ENCODE assay signal across 16 cellular contexts in the genomic region with DNA sequence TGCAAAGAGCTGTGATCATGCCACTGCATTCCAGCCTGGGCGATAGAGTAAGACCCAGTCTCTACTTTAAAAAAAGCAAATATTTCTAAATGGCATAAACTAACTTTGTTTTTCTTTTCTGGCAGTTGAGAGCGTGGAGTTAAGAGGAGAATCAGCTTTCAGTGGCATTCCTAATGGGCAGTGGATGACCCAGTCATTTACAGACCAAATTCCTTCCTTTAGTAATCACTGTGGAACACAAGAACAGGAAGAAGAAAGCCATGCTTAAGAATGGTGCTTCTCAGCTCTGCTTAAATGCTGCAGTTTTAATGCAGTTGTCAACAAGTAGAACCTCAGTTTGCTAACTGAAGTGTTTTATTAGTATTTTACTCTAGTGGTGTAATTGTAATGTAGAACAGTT. TPM values are rescaled to one million over a fixed set of nuclear protein-coding genes. Genes with fewer than 3 reads are reported as not detected.
DNase-seq lines count a peak whose midpoint lies in the region; FAIRE-seq and TF ChIP-seq lines count a peak whose summit lies in the region.
"Had no signal": no experiment of that assay in that cellular context is flagged by ENCODE, and none has a peak within 500 bp of the region (broad histone marks: within the 10 kb centered on the region; RNA-seq: fewer than 3 reads in every experiment).

No MANE protein-coding gene starts in this region.

- BruUV-seq in A673 (replicated peaks; lab: Mats Ljungman, UMichigan): no TSS peak

- no peaks in the 10 kb centered on the region for H3K9me1 ChIP-seq in keratinocyte (ENCODE audit: control insufficient read depth, extremely low read depth, insufficient read depth, low read length)

- TF ChIP-seq CTCF in AG04449 (IDR thresholded peaks at IDR 0.05; ENCODE audit: insufficient read depth, low read length, missing control alignments): no peak
- no peak for TF ChIP-seq CTCF in astrocyte (IDR thresholded peaks at IDR 0.05; ENCODE audit: insufficient read depth, low read depth, low read length)
- no peak for TF ChIP-seq CTCF in keratinocyte (optimal IDR thresholded peaks at IDR 0.05 in 1 of 3, IDR thresholded peaks at IDR 0.05 in 1 of 3, conservative IDR thresholded peaks at IDR 0.05 in 1 of 3; ENCODE audit: extremely low read depth in 1 of 3, insufficient read depth in 2 of 3, low read length in 3 of 3)
- TF ChIP-seq CTCF in A673 (conservative IDR thresholded peaks at IDR 0.05; ENCODE audit: low read depth, low read length): no peak

- H3K27ac Mint-ChIP-seq in astrocyte (ENCODE audit: unreplicated experiment): peak overlapping the region; percentile 78

- no peaks in the 10 kb centered on the region for H3K27me3 Mint-ChIP-seq in astrocyte (ENCODE audit: low read depth, unreplicated experiment)

- H3K27ac ChIP-seq in astrocyte (ENCODE audit: low read depth, low read length) (no peak overlapping the region), keratinocyte (ENCODE audit: control insufficient read depth, insufficient read depth, low read length) (no peak overlapping the region), A673 (ENCODE audit: low read depth, low read length, poor library complexity, severe bottlenecking) (no peak overlapping the region)
- H3K27ac ChIP-seq: hepatocyte had no signal

- peaks cover 4% of the 10 kb centered on the region for H3K4me1 Mint-ChIP-seq in astrocyte (ENCODE audit: low read depth, unreplicated experiment)

- FAIRE-seq in GM19239 (lab: Jason Lieb, UNC) (peak; percentile 79), astrocyte (lab: Jason Lieb, UNC) (peak; percentile 70), keratinocyte (lab: Jason Lieb, UNC) (peak; percentile 74)

- dilution Hi-C loops in keratinocyte (cut with MboI; ENCODE audit: extremely low pct_ligation_motif_present, low sequenced_read_pairs): no loop called here

- H4K20me1 ChIP-seq in astrocyte (ENCODE audit: insufficient read depth, low read length) (no peaks in the 10 kb centered on the region), keratinocyte (ENCODE audit: control insufficient read depth, extremely low read depth, insufficient read depth, low read length) (no peaks in the 10 kb centered on the region)

- H3K27me3 ChIP-seq in astrocyte (ENCODE audit: insufficient read depth, low read length): no peaks in the 10 kb centered on the region
- no peaks in the 10 kb centered on the region for H3K27me3 ChIP-seq in keratinocyte (ENCODE audit: control insufficient read depth, extremely low read depth, insufficient read depth, low read length)
- H3K27me3 ChIP-seq in A673 (replicated peaks; ENCODE audit: insufficient read depth, low read depth, low read length, poor library complexity): no peaks in the 10 kb centered on the region
- H3K27me3 ChIP-seq: hepatocyte had no signal

- H3K4me3 Mint-ChIP-seq in astrocyte (ENCODE audit: unreplicated experiment): no peak overlapping the region

- no peak overlapping the region for H2AFZ ChIP-seq in astrocyte (ENCODE audit: low read depth, low read length)
- no peak overlapping the region for H2AFZ ChIP-seq in keratinocyte (ENCODE audit: control insufficient read depth, low read length)
- H2AFZ ChIP-seq: hepatocyte had no signal

- no peaks in the 10 kb centered on the region for H3K9me3 Mint-ChIP-seq in astrocyte (ENCODE audit: unreplicated experiment)

- no peaks in the 10 kb centered on the region for H3K4me1 ChIP-seq in astrocyte (ENCODE audit: insufficient read depth, low read length)
- no peaks in the 10 kb centered on the region for H3K4me1 ChIP-seq in keratinocyte (ENCODE audit: control insufficient read depth, extremely low read depth, insufficient read depth, low read length)
- H3K4me1 ChIP-seq in A673 (ENCODE audit: insufficient read depth, low read length, poor library complexity, severe bottlenecking): no peaks in the 10 kb centered on the region

- H3K4me2 ChIP-seq in astrocyte (ENCODE audit: low read length) (peak overlapping the region; percentile 21), keratinocyte (ENCODE audit: control insufficient read depth, extremely low read depth, insufficient read depth, low read depth, low read length) (no peak overlapping the region)
- H3K4me2 ChIP-seq: hepatocyte had no signal

- H3K36me3 ChIP-seq in astrocyte (ENCODE audit: insufficient read depth, low read length): peaks cover 47% of the 10 kb centered on the region
- peaks cover 12 to 22% of the 10 kb centered on the region in 2 experiments for H3K36me3 ChIP-seq in keratinocyte (ENCODE audit: control insufficient read depth in 2 of 2, extremely low read depth in 1 of 2, insufficient read depth in 2 of 2, low read length in 2 of 2)
- peaks cover 64% of the 10 kb centered on the region for H3K36me3 ChIP-seq in A673 (ENCODE audit: insufficient read depth, low read length, poor library complexity, severe bottlenecking)

- H3K9me3 ChIP-seq in astrocyte (ENCODE audit: insufficient read depth, low read depth, low read length): no peaks in the 10 kb centered on the region
- H3K9me3 ChIP-seq in keratinocyte (ENCODE audit: control insufficient read depth, low read depth, low read length): no peaks in the 10 kb centered on the region
- no peaks in the 10 kb centered on the region for H3K9me3 ChIP-seq in A673 (ENCODE audit: low read depth, low read length, poor library complexity, severe bottlenecking)

- no peak overlapping the region for H3K4me3 ChIP-seq in AG04449 (ENCODE audit: low read depth, low read length)
- no peak overlapping the region for H3K4me3 ChIP-seq in astrocyte (ENCODE audit: insufficient read depth, low read depth, low read length)
- no peak overlapping the region for H3K4me3 ChIP-seq in keratinocyte (ENCODE audit: control insufficient read depth in 2 of 3, extremely low read depth in 1 of 3, insufficient read depth in 2 of 3, low read depth in 1 of 3, low read length in 3 of 3)
- H3K4me3 ChIP-seq in A673 (ENCODE audit: low read depth, low read length, poor library complexity, severe bottlenecking): no peak overlapping the region
- H3K4me3 ChIP-seq: hepatocyte had no signal

- intact Hi-C loops in A673 (cut with micrococcal nuclease; ENCODE audit: unreplicated experiment): no loop called here

- no peak overlapping the region for H3K9ac ChIP-seq in astrocyte (ENCODE audit: low read length)
- no peak overlapping the region for H3K9ac ChIP-seq in keratinocyte (ENCODE audit: control insufficient read depth, extremely low read depth, insufficient read depth, low read length)

- POLR2A ChIA-PET in AG04449 (lab: Yijun Ruan, JAX): interaction anchor here (0.7 to 0.9 kb wide), 2 partner anchors 26 to 57 kb away, joined by 3 to 5 read pairs; a partner anchor contains a TSS
- POLR2A ChIA-PET in A673 (lab: Charles Lee; ENCODE audit: low non-redundant PET): no interaction called here

- peaks cover 8% of the 10 kb centered on the region for H3K79me2 ChIP-seq in astrocyte (ENCODE audit: insufficient read depth, low read length)
- no peaks in the 10 kb centered on the region for H3K79me2 ChIP-seq in keratinocyte (ENCODE audit: control insufficient read depth, insufficient read depth, low read length)

- CTCF ChIA-PET in AG04449 (lab: Yijun Ruan, JAX) (interaction anchor here (0.6 to 0.7 kb wide), 3 partner anchors 13 to 122 kb away, joined by 3 read pairs; no protein-coding TSS in a partner anchor), A673 (lab: Charles Lee) (no interaction called here)

- peaks cover 5% of the 10 kb centered on the region for H3K36me3 Mint-ChIP-seq in astrocyte (ENCODE audit: low read depth, unreplicated experiment)

- DNase-seq in AG04449 (ENCODE audit: low read depth, low spot score) (peak; percentile 75), GM19239 (ENCODE audit: insufficient read length, low spot score) (no peak), astrocyte (ENCODE audit: low read depth) (peak; percentile 78), keratinocyte (ENCODE audit: low read depth, low spot score) (no peak), NCI-H1694 (lab: John Stamatoyannopoulos, UW) (no peak), A673 (ENCODE audit: low spot score) (no peak), cerebellar cortex (ENCODE audit: low spot score) (no peak), SIG-M5 treated with dmso at 0.1 percent for 504 hours (lab: John Stamatoyannopoulos, UW; ENCODE audit: unreplicated experiment) (no peak)
- DNase-seq: activated CD4-positive, alpha-beta T cell treated with anti-CD3 and anti-CD28 coated beads for 1 hour; activated gamma-delta T cell; COR-L47; effector CD8-positive, alpha-beta T cell; Karpas-422; NCI-H1436 treated with DMSO at 0.1 percent for 48 hours; SHP77 had no signal

RNA-seq across cellular contexts. Expression of a gene that starts 21.2 kb away (rescaled TPM):
- 49.7 and 55.6 TPM in 2 replicates for total RNA-seq in astrocyte
- polyA plus RNA-seq in keratinocyte: 20.8 to 35.6 TPM (median 27.1 TPM) in 3 replicates
- 26.1 TPM for polyA plus RNA-seq in keratinocyte (2011; ENCODE audit: low read depth)
- 12.7 and 24.8 TPM in 2 replicates for polyA plus RNA-seq in keratinocyte (2011; cell fraction: cytosol; rRNA removed)
- polyA plus RNA-seq in keratinocyte (2011; cell fraction: nucleus; rRNA removed): 28.9 and 42.6 TPM in 2 replicates
- polyA plus RNA-seq in keratinocyte (2012; ENCODE audit: low replicate concordance): 21.0 and 31.1 TPM in 2 replicates
- 3.3 to 26.9 TPM (median 17.3 TPM) in 3 replicates for polyA minus RNA-seq in keratinocyte
- polyA minus RNA-seq in keratinocyte (2011; cell fraction: cytosol; rRNA and poly(A)+ RNA removed): 11.7 TPM
- 19.2 and 30.3 TPM in 2 replicates for polyA minus RNA-seq in keratinocyte (2011; cell fraction: nucleus; rRNA and poly(A)+ RNA removed)
- total RNA-seq in A673 (2021): 54.1 and 59.4 TPM in 2 replicates

RNA-seq across cellular contexts. Expression of a gene that starts 56.6 kb away (rescaled TPM):
- total RNA-seq in astrocyte (1,238 and 1,270 TPM in 2 replicates), A673 (2021) (955 and 970 TPM in 2 replicates)
- 447 to 954 TPM (median 865 TPM) in 3 replicates for polyA plus RNA-seq in keratinocyte
- 3,505 TPM for polyA plus RNA-seq in keratinocyte (2011; ENCODE audit: low read depth)
- 228 and 323 TPM in 2 replicates for polyA plus RNA-seq in keratinocyte (2011; cell fraction: cytosol; rRNA removed)
- polyA plus RNA-seq in keratinocyte (2011; cell fraction: nucleus; rRNA removed): 1,027 and 1,573 TPM in 2 replicates
- 425 and 912 TPM in 2 replicates for polyA plus RNA-seq in keratinocyte (2012; ENCODE audit: low replicate concordance)
- polyA minus RNA-seq in keratinocyte: 104 to 371 TPM (median 154 TPM) in 3 replicates
- polyA minus RNA-seq in keratinocyte (2011; cell fraction: cytosol; rRNA and poly(A)+ RNA removed): 166 TPM
- polyA minus RNA-seq in keratinocyte (2011; cell fraction: nucleus; rRNA and poly(A)+ RNA removed): 332 and 608 TPM in 2 replicates

Comparison
In these comparisons a context has a peak if more than half of its experiments do, and no peak if none do; other contexts are left out.
1. DNase-seq: peak in AG04449 (single experiment) and astrocyte (single experiment); none in GM19239 (single experiment), keratinocyte (single experiment), NCI-H1694 (single experiment), A673 (single experiment), cerebellar cortex (single experiment) and SIG-M5 treated with dmso at 0.1 percent for 504 hours (single experiment).